In genomic region chr17:48755346-48755745, GRCh38 we compare ENCODE assay signal across 24 cellular contexts. TPM values are rescaled to one million over a fixed set of nuclear protein-coding genes. Genes with fewer than 3 reads are reported as not detected.
DNase-seq lines count a peak whose midpoint lies in the region; ATAC-seq, FAIRE-seq and TF ChIP-seq lines count a peak whose summit lies in the region.
"Had no signal": no experiment of that assay in that cellular context is flagged by ENCODE, and none has a peak within 500 bp of the region (broad histone marks: within the 10 kb centered on the region; RNA-seq: fewer than 3 reads in every experiment).

No MANE protein-coding gene starts in this region.

- CTCF ChIA-PET in Caco-2 (lab: Charles Lee) = interaction anchor here (0.6 to 1.5 kb wide), 4 partner anchors 17 to 151 kb away, joined by 3 to 7 read pairs (median 4); partner anchors contain the start of gene HOXB13
- CTCF ChIA-PET in WTC11 (lab: Charles Lee) = interaction anchor here (0.6 to 2.4 kb wide), 9 partner anchors 10 to 123 kb away, joined by 3 to 14 read pairs (median 5); no protein-coding TSS in a partner anchor

- H3K4me3 Mint-ChIP-seq in Caco-2 (ENCODE audit: unreplicated experiment) (peak overlapping the region; percentile 23), WTC11 (peak overlapping the region; percentile 56), naive B cell (peak overlapping the region in 7 of 8 donors; percentile 15 to 64 (median 39))
- H3K4me3 Mint-ChIP-seq: immature natural killer cell; natural killer cell treated with Interleukin-12 subunit alpha and Interleukin-12 subunit beta and Interleukin-15 and Interleukin-18, amount 100 ng/mL, for 72 hours had no signal

- no peak for DNase-seq in Caco-2
- DNase-seq in KBM-7 = peak; percentile 56
- no peak for DNase-seq in WTC11 (ENCODE audit: low spot score)
- no peak for DNase-seq in naive B cell
- DNase-seq in DMS53 treated with DMSO at 0.1 percent for 48 hours (lab: John Stamatoyannopoulos, UW; ENCODE audit: unreplicated experiment) = no peak
- DNase-seq in activated T-cell treated with anti-CD3 and anti-CD28 coated beads for 4 hours = no peak
- no peak for DNase-seq in NCI-H2196 treated with DMSO at 0.1 percent for 48 hours (lab: John Stamatoyannopoulos, UW; ENCODE audit: unreplicated experiment)
- DNase-seq in H54 (ENCODE audit: insufficient read length, low spot score) = no peak
- DNase-seq: activated CD4-positive, alpha-beta T cell treated with anti-CD3 and anti-CD28 coated beads for 4 hours; activated CD8-positive, alpha-beta memory T cell treated with anti-CD3 and anti-CD28 coated beads, Interleukin-2, amount 50 U/mL, for 4 hours; activated naive CD4-positive, alpha-beta T cell treated with Interleukin-2 at 50 U/mL for 16 hours; Calu3; immature natural killer cell; NCI-H1417; NCI-H748 treated with DMSO at 0.1 percent for 48 hours; psoas muscle; small intestine had no signal

- intact Hi-C loops in Caco-2 (cut with micrococcal nuclease; ENCODE audit: unreplicated experiment) = no loop called here

- H3K4me1 ChIP-seq in Caco-2 = peaks cover 9% of the 10 kb centered on the region
- H3K4me1 ChIP-seq: psoas muscle had no signal

- no peaks in the 10 kb centered on the region for H3K27me3 ChIP-seq in Caco-2 (replicated peaks; ENCODE audit: control insufficient read depth, insufficient read depth, low read length)

- no TSS peak for BruUV-seq in Caco-2 (replicated peaks; lab: Mats Ljungman, UMichigan)

- H3K4me3 ChIP-seq in Caco-2 (ENCODE audit: low read depth, low read length) = no peak overlapping the region
- H3K4me3 ChIP-seq: GM12878, lung, psoas muscle had no signal

- H3K27me3 Mint-ChIP-seq in Caco-2 (ENCODE audit: insufficient read depth, unreplicated experiment) (no peaks in the 10 kb centered on the region), WTC11 (ENCODE audit: low read depth) (peaks cover 99% of the 10 kb centered on the region), naive B cell (peaks cover 77 to 91% (median 91%) of the 10 kb centered on the region in 3 donors)

- no peaks in the 10 kb centered on the region for H3K9me3 Mint-ChIP-seq in Caco-2 (ENCODE audit: unreplicated experiment)
- no peaks in the 10 kb centered on the region for H3K9me3 Mint-ChIP-seq in WTC11
- H3K9me3 Mint-ChIP-seq in naive B cell = peaks cover 0 to 5% (median 0%) of the 10 kb centered on the region in 7 donors
- H3K9me3 Mint-ChIP-seq: natural killer cell treated with Interleukin-12 subunit alpha and Interleukin-12 subunit beta and Interleukin-15 and Interleukin-18, amount 100 ng/mL, for 72 hours had no signal

- no peak overlapping the region for H3K27ac Mint-ChIP-seq in Caco-2 (ENCODE audit: unreplicated experiment)
- no peak overlapping the region for H3K27ac Mint-ChIP-seq in WTC11
- H3K27ac Mint-ChIP-seq in naive B cell = peak overlapping the region in 2 of 6 donors; percentile 56 to 74
- H3K27ac Mint-ChIP-seq: immature natural killer cell; natural killer cell treated with Interleukin-12 subunit alpha and Interleukin-12 subunit beta and Interleukin-15 and Interleukin-18, amount 100 ng/mL, for 72 hours had no signal

- H3K4me1 Mint-ChIP-seq in Caco-2 (ENCODE audit: low read depth, unreplicated experiment) = peaks cover 21% of the 10 kb centered on the region
- peaks cover 19% of the 10 kb centered on the region for H3K4me1 Mint-ChIP-seq in WTC11
- H3K4me1 Mint-ChIP-seq in naive B cell = peaks cover 25 to 41% (median 28%) of the 10 kb centered on the region in 3 donors
- H3K4me1 Mint-ChIP-seq: immature natural killer cell had no signal

- H3K36me3 ChIP-seq in Caco-2 (ENCODE audit: control insufficient read depth, insufficient read depth, low read length) = no peaks in the 10 kb centered on the region

- no peak for ATAC-seq in WTC11
- no peak for ATAC-seq in naive B cell (ENCODE audit: low read depth in 2 of 2)
- ATAC-seq: GM12878; natural killer cell treated with Interleukin-12 subunit alpha and Interleukin-12 subunit beta and Interleukin-15 and Interleukin-18, amount 100 ng/mL, for 72 hours; psoas muscle had no signal

- POLR2A ChIA-PET in Caco-2 (lab: Charles Lee) (no interaction called here), WTC11 (lab: Charles Lee) (no interaction called here)

- no peak for FAIRE-seq in H54 (lab: Jason Lieb, UNC)
- FAIRE-seq: GM12878, small intestine had no signal

- in situ Hi-C loops in KBM-7 (cut with MboI; ENCODE audit: low pct_unique_long_range_greater_than_20kb, low sequenced_read_pairs) = no loop called here

- H3K36me3 Mint-ChIP-seq in Caco-2 (ENCODE audit: insufficient read depth, unreplicated experiment) = no peaks in the 10 kb centered on the region
- H3K36me3 Mint-ChIP-seq in WTC11 = no peaks in the 10 kb centered on the region
- peaks cover 0 to 10% of the 10 kb centered on the region in 2 donors for H3K36me3 Mint-ChIP-seq in naive B cell
- H3K36me3 Mint-ChIP-seq: immature natural killer cell; natural killer cell treated with Interleukin-12 subunit alpha and Interleukin-12 subunit beta and Interleukin-15 and Interleukin-18, amount 100 ng/mL, for 72 hours had no signal

- TF ChIP-seq POLR2A in H54 (IDR thresholded peaks at IDR 0.05; ENCODE audit: low read depth, low read length) = no peak

- no peak for TF ChIP-seq CTCF in Caco-2 (IDR thresholded peaks at IDR 0.05; ENCODE audit: insufficient read depth in 1 of 2, low read depth in 1 of 2, low read length in 1 of 2, severe bottlenecking in 1 of 2, unreplicated experiment in 1 of 2)
- no peak for TF ChIP-seq CTCF in WTC11 (IDR thresholded peaks at IDR 0.05)

- H3K9me3 ChIP-seq in Caco-2 = no peaks in the 10 kb centered on the region
- H3K9me3 ChIP-seq: psoas muscle had no signal

TF ChIP-seq in WTC11, 78 proteins besides CTCF, POLR2A, EP300 and RAD21:
- no peak for TF ChIP-seq ZNF317 (CRISPR knock-in tag; IDR thresholded peaks at IDR 0.05; ENCODE audit: borderline replicate concordance, low read depth)
- no peak for TF ChIP-seq MLX (CRISPR knock-in tag; IDR thresholded peaks at IDR 0.05)
- no peak for TF ChIP-seq NFE2L1 (CRISPR knock-in tag; IDR thresholded peaks at IDR 0.05)
- no peak for TF ChIP-seq JUN (CRISPR knock-in tag; IDR thresholded peaks at IDR 0.05)
- TF ChIP-seq, protein P1, sequence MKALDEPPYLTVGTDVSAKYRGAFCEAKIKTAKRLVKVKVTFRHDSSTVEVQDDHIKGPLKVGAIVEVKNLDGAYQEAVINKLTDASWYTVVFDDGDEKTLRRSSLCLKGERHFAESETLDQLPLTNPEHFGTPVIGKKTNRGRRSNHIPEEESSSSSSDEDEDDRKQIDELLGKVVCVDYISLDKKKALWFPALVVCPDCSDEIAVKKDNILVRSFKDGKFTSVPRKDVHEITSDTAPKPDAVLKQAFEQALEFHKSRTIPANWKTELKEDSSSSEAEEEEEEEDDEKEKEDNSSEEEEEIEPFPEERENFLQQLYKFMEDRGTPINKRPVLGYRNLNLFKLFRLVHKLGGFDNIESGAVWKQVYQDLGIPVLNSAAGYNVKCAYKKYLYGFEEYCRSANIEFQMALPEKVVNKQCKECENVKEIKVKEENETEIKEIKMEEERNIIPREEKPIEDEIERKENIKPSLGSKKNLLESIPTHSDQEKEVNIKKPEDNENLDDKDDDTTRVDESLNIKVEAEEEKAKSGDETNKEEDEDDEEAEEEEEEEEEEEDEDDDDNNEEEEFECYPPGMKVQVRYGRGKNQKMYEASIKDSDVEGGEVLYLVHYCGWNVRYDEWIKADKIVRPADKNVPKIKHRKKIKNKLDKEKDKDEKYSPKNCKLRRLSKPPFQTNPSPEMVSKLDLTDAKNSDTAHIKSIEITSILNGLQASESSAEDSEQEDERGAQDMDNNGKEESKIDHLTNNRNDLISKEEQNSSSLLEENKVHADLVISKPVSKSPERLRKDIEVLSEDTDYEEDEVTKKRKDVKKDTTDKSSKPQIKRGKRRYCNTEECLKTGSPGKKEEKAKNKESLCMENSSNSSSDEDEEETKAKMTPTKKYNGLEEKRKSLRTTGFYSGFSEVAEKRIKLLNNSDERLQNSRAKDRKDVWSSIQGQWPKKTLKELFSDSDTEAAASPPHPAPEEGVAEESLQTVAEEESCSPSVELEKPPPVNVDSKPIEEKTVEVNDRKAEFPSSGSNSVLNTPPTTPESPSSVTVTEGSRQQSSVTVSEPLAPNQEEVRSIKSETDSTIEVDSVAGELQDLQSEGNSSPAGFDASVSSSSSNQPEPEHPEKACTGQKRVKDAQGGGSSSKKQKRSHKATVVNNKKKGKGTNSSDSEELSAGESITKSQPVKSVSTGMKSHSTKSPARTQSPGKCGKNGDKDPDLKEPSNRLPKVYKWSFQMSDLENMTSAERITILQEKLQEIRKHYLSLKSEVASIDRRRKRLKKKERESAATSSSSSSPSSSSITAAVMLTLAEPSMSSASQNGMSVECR (CRISPR knock-in tag; IDR thresholded peaks at IDR 0.05; ENCODE audit: borderline replicate concordance) = no peak
- TF ChIP-seq ETV6 (CRISPR knock-in tag; IDR thresholded peaks at IDR 0.05) = no peak
- no peak for TF ChIP-seq IRF1 (CRISPR knock-in tag; IDR thresholded peaks at IDR 0.05)
TF ChIP-seq in WTC11: peak in this region for 0.

RNA-seq across cellular contexts. Expression of gene HOXB13, which starts 26.8 kb away (rescaled TPM):
- total RNA-seq in Caco-2 (2022) (4.3 and 5.5 TPM in 2 replicates), WTC11 (2021) (1.6 to 2.8 TPM (median 1.7 TPM) in 3 replicates)
- not detected for polyA plus RNA-seq in naive B cell (ENCODE audit: low read depth in 6 of 6)
- total RNA-seq: dermis microvascular lymphatic vessel endothelial cell; epithelial cell of proximal tubule; lung; natural killer cell treated with Interleukin-12 subunit alpha and Interleukin-12 subunit beta and Interleukin-15 and Interleukin-18, amount 100 ng/mL, for 72 hours; psoas muscle; T-helper 1 cell treated with Interleukin-12 subunit alpha and Interleukin-12 subunit beta and Interleukin-4 antibody, amounts not matched to agents 30 ng/mL and 1 ng/mL, for 36 hours; temporal lobe had no signal
- polyA plus RNA-seq: GM12878, immature natural killer cell, lung, psoas muscle had no signal

RNA-seq across cellular contexts. Expression of gene PRAC2, which starts 32.4 kb away (rescaled TPM):
- not detected in 2 replicates for total RNA-seq in Caco-2 (2022)
- total RNA-seq in WTC11 (2021) = 8.0 to 22.3 TPM (median 9.2 TPM) in 3 replicates
- polyA plus RNA-seq in naive B cell (ENCODE audit: low read depth in 6 of 6) = not detected
- total RNA-seq: Calu3; dermis microvascular lymphatic vessel endothelial cell; epithelial cell of proximal tubule; GM12878; lung; natural killer cell treated with Interleukin-12 subunit alpha and Interleukin-12 subunit beta and Interleukin-15 and Interleukin-18, amount 100 ng/mL, for 72 hours; psoas muscle; T-helper 1 cell treated with Interleukin-12 subunit alpha and Interleukin-12 subunit beta and Interleukin-4 antibody, amounts not matched to agents 30 ng/mL and 1 ng/mL, for 36 hours; temporal lobe had no signal
- polyA plus RNA-seq: immature natural killer cell, lung, psoas muscle, small intestine had no signal

RNA-seq across cellular contexts. Expression of gene PRAC1, which starts 33.0 kb away (rescaled TPM):
- total RNA-seq in Caco-2 (2022) (not detected in 2 replicates), WTC11 (2021) (35.2 to 60.8 TPM (median 37.9 TPM) in 3 replicates)
- not detected for polyA plus RNA-seq in naive B cell (ENCODE audit: low read depth in 6 of 6)
- total RNA-seq: Calu3; dermis microvascular lymphatic vessel endothelial cell; epithelial cell of proximal tubule; GM12878; lung; natural killer cell treated with Interleukin-12 subunit alpha and Interleukin-12 subunit beta and Interleukin-15 and Interleukin-18, amount 100 ng/mL, for 72 hours; psoas muscle; T-helper 1 cell treated with Interleukin-12 subunit alpha and Interleukin-12 subunit beta and Interleukin-4 antibody, amounts not matched to agents 30 ng/mL and 1 ng/mL, for 36 hours; temporal lobe had no signal
- polyA plus RNA-seq: GM12878, immature natural killer cell, lung, psoas muscle, small intestine had no signal

Comparison
In these comparisons a context has a peak if more than half of its experiments do, and no peak if none do; other contexts are left out.
1. RNA of gene PRAC1, which starts 33.0 kb away (total RNA-seq): 35.2 to 60.8 TPM in WTC11; not detected in Caco-2; every median in the first group is over 10 times any median in the second.
2. Peak in every context shown above with its lines, with median percentiles within 50 percentile points of each other: H3K4me3 Mint-ChIP-seq.